1 cellular context compared by ENCODE assay signal in the genomic region with DNA sequence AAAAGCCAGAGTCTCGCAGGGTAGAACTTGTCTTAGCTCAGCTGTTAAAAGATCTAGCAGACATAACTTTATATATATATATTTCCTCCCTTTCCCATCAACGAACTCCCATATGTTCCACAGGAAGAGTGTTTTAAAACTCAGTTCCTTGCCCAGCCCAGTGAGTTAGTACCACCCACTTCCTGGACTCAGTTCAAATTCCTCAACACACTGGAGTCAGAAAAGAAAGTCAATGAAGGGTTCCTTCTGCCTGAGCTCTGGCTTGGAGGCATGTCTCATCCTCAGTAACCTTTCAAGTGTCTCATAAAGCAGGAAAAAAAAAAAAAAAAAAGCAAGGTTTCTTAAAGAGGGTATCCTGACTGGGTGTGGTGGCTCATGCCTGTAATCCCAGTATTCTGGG.
TF ChIP-seq lines count a peak whose summit lies in the region.

No MANE protein-coding gene starts in this region.

TF ChIP-seq in GM12878, 131 proteins besides CTCF, POLR2A, EP300 and RAD21:
- no peak for TF ChIP-seq CBX3 (IDR thresholded peaks at IDR 0.05; ENCODE audit: borderline replicate concordance, low read depth)
- TF ChIP-seq SMAD1 (IDR thresholded peaks at IDR 0.05; ENCODE audit: low read depth, partially characterized antibody), result no peak
- no peak for TF ChIP-seq PAX5 (IDR thresholded peaks at IDR 0.05; ENCODE audit: borderline replicate concordance, low read depth, low read length)
- no peak for TF ChIP-seq TCF7 (IDR thresholded peaks at IDR 0.05; ENCODE audit: borderline replicate concordance)
- no peak for TF ChIP-seq SMAD5 (IDR thresholded peaks at IDR 0.05; ENCODE audit: low read depth)
- no peak for TF ChIP-seq NR2C2 (IDR thresholded peaks at IDR 0.05; ENCODE audit: borderline replicate concordance, control insufficient read depth, insufficient read length, low read depth)
- TF ChIP-seq, protein P1, sequence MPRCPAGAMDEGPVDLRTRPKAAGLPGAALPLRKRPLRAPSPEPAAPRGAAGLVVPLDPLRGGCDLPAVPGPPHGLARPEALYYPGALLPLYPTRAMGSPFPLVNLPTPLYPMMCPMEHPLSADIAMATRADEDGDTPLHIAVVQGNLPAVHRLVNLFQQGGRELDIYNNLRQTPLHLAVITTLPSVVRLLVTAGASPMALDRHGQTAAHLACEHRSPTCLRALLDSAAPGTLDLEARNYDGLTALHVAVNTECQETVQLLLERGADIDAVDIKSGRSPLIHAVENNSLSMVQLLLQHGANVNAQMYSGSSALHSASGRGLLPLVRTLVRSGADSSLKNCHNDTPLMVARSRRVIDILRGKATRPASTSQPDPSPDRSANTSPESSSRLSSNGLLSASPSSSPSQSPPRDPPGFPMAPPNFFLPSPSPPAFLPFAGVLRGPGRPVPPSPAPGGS (IDR thresholded peaks at IDR 0.05; ENCODE audit: borderline replicate concordance, insufficient read depth, low read depth, low read length, poor library complexity, severe bottlenecking), result no peak
- TF ChIP-seq, protein P2, sequence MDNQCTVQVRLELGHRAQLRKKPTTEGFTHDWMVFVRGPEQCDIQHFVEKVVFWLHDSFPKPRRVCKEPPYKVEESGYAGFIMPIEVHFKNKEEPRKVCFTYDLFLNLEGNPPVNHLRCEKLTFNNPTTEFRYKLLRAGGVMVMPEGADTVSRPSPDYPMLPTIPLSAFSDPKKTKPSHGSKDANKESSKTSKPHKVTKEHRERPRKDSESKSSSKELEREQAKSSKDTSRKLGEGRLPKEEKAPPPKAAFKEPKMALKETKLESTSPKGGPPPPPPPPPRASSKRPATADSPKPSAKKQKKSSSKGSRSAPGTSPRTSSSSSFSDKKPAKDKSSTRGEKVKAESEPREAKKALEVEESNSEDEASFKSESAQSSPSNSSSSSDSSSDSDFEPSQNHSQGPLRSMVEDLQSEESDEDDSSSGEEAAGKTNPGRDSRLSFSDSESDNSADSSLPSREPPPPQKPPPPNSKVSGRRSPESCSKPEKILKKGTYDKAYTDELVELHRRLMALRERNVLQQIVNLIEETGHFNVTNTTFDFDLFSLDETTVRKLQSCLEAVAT (IDR thresholded peaks at IDR 0.05), result no peak
- TF ChIP-seq, protein P3, sequence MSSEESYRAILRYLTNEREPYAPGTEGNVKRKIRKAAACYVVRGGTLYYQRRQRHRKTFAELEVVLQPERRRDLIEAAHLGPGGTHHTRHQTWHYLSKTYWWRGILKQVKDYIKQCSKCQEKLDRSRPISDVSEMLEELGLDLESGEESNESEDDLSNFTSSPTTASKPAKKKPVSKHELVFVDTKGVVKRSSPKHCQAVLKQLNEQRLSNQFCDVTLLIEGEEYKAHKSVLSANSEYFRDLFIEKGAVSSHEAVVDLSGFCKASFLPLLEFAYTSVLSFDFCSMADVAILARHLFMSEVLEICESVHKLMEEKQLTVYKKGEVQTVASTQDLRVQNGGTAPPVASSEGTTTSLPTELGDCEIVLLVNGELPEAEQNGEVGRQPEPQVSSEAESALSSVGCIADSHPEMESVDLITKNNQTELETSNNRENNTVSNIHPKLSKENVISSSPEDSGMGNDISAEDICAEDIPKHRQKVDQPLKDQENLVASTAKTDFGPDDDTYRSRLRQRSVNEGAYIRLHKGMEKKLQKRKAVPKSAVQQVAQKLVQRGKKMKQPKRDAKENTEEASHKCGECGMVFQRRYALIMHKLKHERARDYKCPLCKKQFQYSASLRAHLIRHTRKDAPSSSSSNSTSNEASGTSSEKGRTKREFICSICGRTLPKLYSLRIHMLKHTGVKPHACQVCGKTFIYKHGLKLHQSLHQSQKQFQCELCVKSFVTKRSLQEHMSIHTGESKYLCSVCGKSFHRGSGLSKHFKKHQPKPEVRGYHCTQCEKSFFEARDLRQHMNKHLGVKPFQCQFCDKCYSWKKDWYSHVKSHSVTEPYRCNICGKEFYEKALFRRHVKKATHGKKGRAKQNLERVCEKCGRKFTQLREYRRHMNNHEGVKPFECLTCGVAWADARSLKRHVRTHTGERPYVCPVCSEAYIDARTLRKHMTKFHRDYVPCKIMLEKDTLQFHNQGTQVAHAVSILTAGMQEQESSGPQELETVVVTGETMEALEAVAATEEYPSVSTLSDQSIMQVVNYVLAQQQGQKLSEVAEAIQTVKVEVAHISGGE (CRISPR knock-in tag; IDR thresholded peaks at IDR 0.05), result no peak
- no peak for TF ChIP-seq GATAD2B (conservative IDR thresholded peaks at IDR 0.05; ENCODE audit: low read depth)
- no peak for TF ChIP-seq SUZ12 (IDR thresholded peaks at IDR 0.05; ENCODE audit: unreplicated experiment)
- TF ChIP-seq BRCA1 (IDR thresholded peaks at IDR 0.05; ENCODE audit: low read depth, low read length), result no peak
- TF ChIP-seq EZH2 (IDR thresholded peaks at IDR 0.05; ENCODE audit: borderline replicate concordance, control insufficient read depth, low read depth, low read length), result no peak
- TF ChIP-seq YY1 (IDR thresholded peaks at IDR 0.05; ENCODE audit: low read depth, low read length), result no peak
TF ChIP-seq in GM12878: peak in this region for 0.
